1 cellular context compared by ENCODE assay signal in genomic region chr11:93718057-93718563, GRCh38.
TF ChIP-seq lines count a peak whose summit lies in the region.

No MANE protein-coding gene starts in this region.

TF ChIP-seq in K562, 482 proteins besides CTCF, POLR2A, EP300 and RAD21 (continued from another document and continues in another):
- TF ChIP-seq ZNF512 (tag; IDR thresholded peaks at IDR 0.05) (no peak), ETV1 (tag; conservative IDR thresholded peaks at IDR 0.05; ENCODE audit: low read depth) (peak; percentile 98), HNRNPLL (IDR thresholded peaks at IDR 0.05; ENCODE audit: low read depth, low read length, poor library complexity, severe bottlenecking) (no peak), JUN (IDR thresholded peaks at IDR 0.05; ENCODE audit: borderline replicate concordance, low read depth, low read length) (peak; percentile 90), JUN (CRISPR knock-in tag; IDR thresholded peaks at IDR 0.05; ENCODE audit: borderline replicate concordance) (0 out of 2 replicates have a peak, but pooled peaks have one; percentile 84), POLR3G (IDR thresholded peaks at IDR 0.05; ENCODE audit: extremely low read depth, insufficient read length, insufficient replicate concordance) (no peak), ARID4B (CRISPR knock-in tag; IDR thresholded peaks at IDR 0.05) (no peak), CREBBP (IDR thresholded peaks at IDR 0.05; ENCODE audit: low read depth, low read length) (no peak), HDAC8 (tag; IDR thresholded peaks at IDR 0.05) (peak; percentile 34; the same call in 1 of the 2 replicates), GABPB1 (CRISPR knock-in tag; IDR thresholded peaks at IDR 0.05) (peak; percentile 60; the same call in 1 of the 2 replicates), ZFX (CRISPR knock-in tag; IDR thresholded peaks at IDR 0.05) (no peak), CEBPG (CRISPR knock-in tag; IDR thresholded peaks at IDR 0.05) (no peak), CEBPG (tag; conservative IDR thresholded peaks at IDR 0.05 in 1 of 2, IDR thresholded peaks at IDR 0.05 in 1 of 2) (peak in 1 of 2 experiments; percentile 67; a peak in 1 of 4 replicates), ZNF24 (IDR thresholded peaks at IDR 0.05) (no peak; the same call in 1 of the 2 replicates), CLOCK (CRISPR knock-in tag; IDR thresholded peaks at IDR 0.05; ENCODE audit: borderline replicate concordance) (no peak), KLF6 (CRISPR knock-in tag; IDR thresholded peaks at IDR 0.05; ENCODE audit: borderline replicate concordance) (peak; percentile 81; the same call in 1 of the 2 replicates), TRIM25 (IDR thresholded peaks at IDR 0.05; ENCODE audit: borderline replicate concordance) (no peak), HNRNPH1 (optimal IDR thresholded peaks at IDR 0.05; ENCODE audit: low read depth, low read length) (no peak), NR1H2 (CRISPR knock-in tag; IDR thresholded peaks at IDR 0.05) (no peak), ZKSCAN8 (CRISPR knock-in tag; IDR thresholded peaks at IDR 0.05) (peak; percentile 77), NONO (IDR thresholded peaks at IDR 0.05; ENCODE audit: low read depth in 2 of 2, low read length in 1 of 2) (no peak), GATAD2A (IDR thresholded peaks at IDR 0.05) (peak; percentile 72; the same call in 1 of the 2 replicates), KDM2B (CRISPR knock-in tag; IDR thresholded peaks at IDR 0.05) (no peak), MCM2 (IDR thresholded peaks at IDR 0.05; ENCODE audit: low read depth) (no peak), TGIF2 (CRISPR knock-in tag; IDR thresholded peaks at IDR 0.05) (no peak), ARID2 (IDR thresholded peaks at IDR 0.05) (no peak), HLTF (IDR thresholded peaks at IDR 0.05) (no peak), PTRF (tag; IDR thresholded peaks at IDR 0.05) (no peak), HMGN3 (IDR thresholded peaks at IDR 0.05; ENCODE audit: borderline replicate concordance, extremely low read depth, insufficient read length, low read depth, low read length) (no peak), BMI1 (IDR thresholded peaks at IDR 0.05; ENCODE audit: low read length) (no peak), POLR2B (IDR thresholded peaks at IDR 0.05; ENCODE audit: low read depth, partially characterized antibody) (no peak), ZNF274 (IDR thresholded peaks at IDR 0.05; ENCODE audit: borderline replicate concordance, low read depth, low read length) (no peak), FOS (IDR thresholded peaks at IDR 0.05; ENCODE audit: extremely low read depth, insufficient read length) (no peak), RBM39 (optimal IDR thresholded peaks at IDR 0.05; ENCODE audit: low read depth, low read length) (no peak), NCOR1 (IDR thresholded peaks at IDR 0.05) (peak; percentile 92), FOXJ2 (tag; IDR thresholded peaks at IDR 0.05) (no peak; the same call in 1 of the 2 replicates), ZBTB49 (CRISPR knock-in tag; IDR thresholded peaks at IDR 0.05; ENCODE audit: borderline replicate concordance) (no peak), ZEB2 (IDR thresholded peaks at IDR 0.05) (peak; percentile 98), JUND (IDR thresholded peaks at IDR 0.05; ENCODE audit: borderline replicate concordance, low read depth, low read length) (peak; percentile 96), JUND (tag; IDR thresholded peaks at IDR 0.05; ENCODE audit: borderline replicate concordance, low read depth, low read length) (peak; percentile 97), HMGXB4 (CRISPR knock-in tag; IDR thresholded peaks at IDR 0.05) (no peak)
- TF ChIP-seq, protein P1, sequence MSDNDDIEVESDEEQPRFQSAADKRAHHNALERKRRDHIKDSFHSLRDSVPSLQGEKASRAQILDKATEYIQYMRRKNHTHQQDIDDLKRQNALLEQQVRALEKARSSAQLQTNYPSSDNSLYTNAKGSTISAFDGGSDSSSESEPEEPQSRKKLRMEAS (CRISPR knock-in tag; IDR thresholded peaks at IDR 0.05), result no peak
- TF ChIP-seq, protein P2, sequence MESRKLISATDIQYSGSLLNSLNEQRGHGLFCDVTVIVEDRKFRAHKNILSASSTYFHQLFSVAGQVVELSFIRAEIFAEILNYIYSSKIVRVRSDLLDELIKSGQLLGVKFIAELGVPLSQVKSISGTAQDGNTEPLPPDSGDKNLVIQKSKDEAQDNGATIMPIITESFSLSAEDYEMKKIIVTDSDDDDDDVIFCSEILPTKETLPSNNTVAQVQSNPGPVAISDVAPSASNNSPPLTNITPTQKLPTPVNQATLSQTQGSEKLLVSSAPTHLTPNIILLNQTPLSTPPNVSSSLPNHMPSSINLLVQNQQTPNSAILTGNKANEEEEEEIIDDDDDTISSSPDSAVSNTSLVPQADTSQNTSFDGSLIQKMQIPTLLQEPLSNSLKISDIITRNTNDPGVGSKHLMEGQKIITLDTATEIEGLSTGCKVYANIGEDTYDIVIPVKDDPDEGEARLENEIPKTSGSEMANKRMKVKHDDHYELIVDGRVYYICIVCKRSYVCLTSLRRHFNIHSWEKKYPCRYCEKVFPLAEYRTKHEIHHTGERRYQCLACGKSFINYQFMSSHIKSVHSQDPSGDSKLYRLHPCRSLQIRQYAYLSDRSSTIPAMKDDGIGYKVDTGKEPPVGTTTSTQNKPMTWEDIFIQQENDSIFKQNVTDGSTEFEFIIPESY (CRISPR knock-in tag; IDR thresholded peaks at IDR 0.05), result no peak
- TF ChIP-seq, protein P3, sequence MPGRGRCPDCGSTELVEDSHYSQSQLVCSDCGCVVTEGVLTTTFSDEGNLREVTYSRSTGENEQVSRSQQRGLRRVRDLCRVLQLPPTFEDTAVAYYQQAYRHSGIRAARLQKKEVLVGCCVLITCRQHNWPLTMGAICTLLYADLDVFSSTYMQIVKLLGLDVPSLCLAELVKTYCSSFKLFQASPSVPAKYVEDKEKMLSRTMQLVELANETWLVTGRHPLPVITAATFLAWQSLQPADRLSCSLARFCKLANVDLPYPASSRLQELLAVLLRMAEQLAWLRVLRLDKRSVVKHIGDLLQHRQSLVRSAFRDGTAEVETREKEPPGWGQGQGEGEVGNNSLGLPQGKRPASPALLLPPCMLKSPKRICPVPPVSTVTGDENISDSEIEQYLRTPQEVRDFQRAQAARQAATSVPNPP (IDR thresholded peaks at IDR 0.05; ENCODE audit: borderline replicate concordance, insufficient read depth, insufficient read length), result no peak
- TF ChIP-seq, protein P4, sequence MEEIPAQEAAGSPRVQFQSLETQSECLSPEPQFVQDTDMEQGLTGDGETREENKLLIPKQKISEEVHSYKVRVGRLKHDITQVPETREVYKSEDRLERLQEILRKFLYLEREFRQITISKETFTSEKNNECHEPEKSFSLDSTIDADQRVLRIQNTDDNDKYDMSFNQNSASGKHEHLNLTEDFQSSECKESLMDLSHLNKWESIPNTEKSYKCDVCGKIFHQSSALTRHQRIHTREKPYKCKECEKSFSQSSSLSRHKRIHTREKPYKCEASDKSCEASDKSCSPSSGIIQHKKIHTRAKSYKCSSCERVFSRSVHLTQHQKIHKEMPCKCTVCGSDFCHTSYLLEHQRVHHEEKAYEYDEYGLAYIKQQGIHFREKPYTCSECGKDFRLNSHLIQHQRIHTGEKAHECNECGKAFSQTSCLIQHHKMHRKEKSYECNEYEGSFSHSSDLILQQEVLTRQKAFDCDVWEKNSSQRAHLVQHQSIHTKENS (CRISPR knock-in tag; IDR thresholded peaks at IDR 0.05), result no peak
